In genomic region chr7:44325811-44326241, GRCh38 we compare ENCODE assay signal across 9 cellular contexts. TPM values are rescaled to one million over a fixed set of nuclear protein-coding genes. Genes with fewer than 3 reads are reported as not detected.
DNase-seq lines count a peak whose midpoint lies in the region; ATAC-seq and TF ChIP-seq lines count a peak whose summit lies in the region.
"Had no signal": no experiment of that assay in that cellular context is flagged by ENCODE, and none has a peak within 500 bp of the region (broad histone marks: within the 10 kb centered on the region; RNA-seq: fewer than 3 reads in every experiment).

No MANE protein-coding gene starts in this region.

- H3K27me3 Mint-ChIP-seq in activated T-cell treated with anti-CD3 and anti-CD28 coated beads, Interleukin-2, amount 50 U/mL, for 4 hours (ENCODE audit: low read depth), result peaks cover 39% of the 10 kb centered on the region

- CTCF ChIA-PET in SK-N-SH (lab: Yijun Ruan, JAX), result interaction anchor here (1.4 kb wide), 1 partner anchor 112 kb away, joined by 4 read pairs; no protein-coding TSS in a partner anchor

- H4K20me1 ChIP-seq in SK-N-SH (ENCODE audit: insufficient read depth), result no peaks in the 10 kb centered on the region

- no peak for TF ChIP-seq POLR2A in thyroid gland (IDR thresholded peaks at IDR 0.05)

- H3K4me1 Mint-ChIP-seq in activated T-cell treated with anti-CD3 and anti-CD28 coated beads, Interleukin-2, amount 50 U/mL, for 4 hours (ENCODE audit: low read depth), result peaks cover 9% of the 10 kb centered on the region

- H3K36me3 ChIP-seq in SK-N-SH (replicated peaks in 1 of 2; ENCODE audit: control insufficient read depth in 1 of 2, insufficient read depth in 2 of 2, low read length in 1 of 2) (no peaks in the 10 kb centered on the region), right atrium auricular region (no peaks in the 10 kb centered on the region), thyroid gland (no peaks in the 10 kb centered on the region)

- H3K9me3 Mint-ChIP-seq in activated T-cell treated with anti-CD3 and anti-CD28 coated beads, Interleukin-2, amount 50 U/mL, for 4 hours, result no peaks in the 10 kb centered on the region

- H3K4me1 ChIP-seq in SK-N-SH (ENCODE audit: control insufficient read depth in 1 of 2, insufficient read depth in 2 of 2, low read depth in 1 of 2, low read length in 1 of 2) (peaks cover 0 to 31% of the 10 kb centered on the region in 2 experiments; a peak in 1 of 4 replicates), right atrium auricular region (peaks cover 0 to 31% of the 10 kb centered on the region in 2 donors), thyroid gland (peaks cover 23 to 34% of the 10 kb centered on the region in 2 donors)

- H3K9me3 ChIP-seq in SK-N-SH (no peaks in the 10 kb centered on the region), right atrium auricular region (no peaks in the 10 kb centered on the region), thyroid gland (no peaks in the 10 kb centered on the region)

- H3K4me3 ChIP-seq in SK-N-SH (ENCODE audit: low read depth in 2 of 2, low read length in 1 of 2), result peak overlapping the region in 1 of 2 experiments; percentile 51; a peak in 2 of 4 replicates
- peak overlapping the region; percentile 30 to 43 for H3K4me3 ChIP-seq in right atrium auricular region
- H3K4me3 ChIP-seq in thyroid gland (replicated peaks in 1 of 3), result peak overlapping the region in 1 of 3 donors; percentile 28

- no peaks in the 10 kb centered on the region for H3K36me3 Mint-ChIP-seq in activated T-cell treated with anti-CD3 and anti-CD28 coated beads, Interleukin-2, amount 50 U/mL, for 4 hours (ENCODE audit: insufficient read depth)

- H3K79me2 ChIP-seq in SK-N-SH (ENCODE audit: insufficient read depth), result no peaks in the 10 kb centered on the region

- DNase-seq in activated T-cell treated with anti-CD3 and anti-CD28 coated beads, Interleukin-2, amount 50 U/mL, for 4 hours, result no peak
- DNase-seq in activated T-cell treated with anti-CD3 and anti-CD28 coated beads for 4 hours (no peak), SK-N-SH (peak; percentile 89), right atrium auricular region (ENCODE audit: low spot score) (no peak), thyroid gland (peak; percentile 44 to 46), 8988T (no peak)
- DNase-seq in stimulated activated CD4-positive, alpha-beta T cell treated with anti-CD3 and anti-CD28 coated beads, Interleukin-1b, Interleukin-23, amount 100 ng/mL, for 48 hours, result no peak
- DNase-seq: activated CD4-positive, alpha-beta T cell treated with anti-CD3 and anti-CD28 coated beads, Interleukin-2, amount 50 U/mL, for 1 hour had no signal

- peak overlapping the region; percentile 79 for H3K4me3 Mint-ChIP-seq in activated T-cell treated with anti-CD3 and anti-CD28 coated beads, Interleukin-2, amount 50 U/mL, for 4 hours

- no peak overlapping the region for H3K4me2 ChIP-seq in SK-N-SH

- TF ChIP-seq CTCF in SK-N-SH (IDR thresholded peaks at IDR 0.05) (no peak), right atrium auricular region (IDR thresholded peaks at IDR 0.05) (no peak), thyroid gland (IDR thresholded peaks at IDR 0.05) (peak in 1 of 6 experiments; percentile 16)

- POLR2A ChIA-PET in SK-N-SH (lab: Yijun Ruan, JAX), result no interaction called here

- TF ChIP-seq EP300 in SK-N-SH (IDR thresholded peaks at IDR 0.05; ENCODE audit: borderline replicate concordance in 1 of 2, low read depth in 1 of 2, low read length in 1 of 2), result no peak

- TF ChIP-seq RAD21 in SK-N-SH (IDR thresholded peaks at IDR 0.05; ENCODE audit: low read length), result peak; percentile 55

- H3K9ac ChIP-seq in SK-N-SH, result no peak overlapping the region

- no peak overlapping the region for H2AFZ ChIP-seq in SK-N-SH (ENCODE audit: low read depth)

- peak in 1 of 2 donors; percentile 16 for ATAC-seq in activated T-cell treated with anti-CD3 and anti-CD28 coated beads, Interleukin-2, amount 50 U/mL, for 4 hours
- no peak for ATAC-seq in GM21737 (IDR thresholded peaks at IDR 0.05; ENCODE audit: unreplicated experiment)

- H3K27ac ChIP-seq in SK-N-SH (ENCODE audit: low read depth in 2 of 2, low read length in 1 of 2) (no peak overlapping the region), right atrium auricular region (peak overlapping the region; percentile 74 to 80), thyroid gland (no peak overlapping the region)

- H3K27me3 ChIP-seq in SK-N-SH (ENCODE audit: insufficient read depth), result peaks cover 36% of the 10 kb centered on the region
- no peaks in the 10 kb centered on the region for H3K27me3 ChIP-seq in right atrium auricular region
- H3K27me3 ChIP-seq in thyroid gland, result no peaks in the 10 kb centered on the region

- intact Hi-C loops in thyroid gland (cut with DNase I), result no loop called here

- H3F3A ChIP-seq in SK-N-SH (replicated peaks; ENCODE audit: insufficient read depth), result no peaks in the 10 kb centered on the region

- WGBS in SK-N-SH (ENCODE audit: low lambda C conversion rate), result 7% methylated on average over 22 of the region's 23 CpGs
- WGBS in thyroid gland, 2 donors, result 5 to 6% methylated on average over 3 to 5 of the region's 23 CpGs

- H3K9me2 ChIP-seq in SK-N-SH, result no peaks in the 10 kb centered on the region

TF ChIP-seq in SK-N-SH, 30 proteins besides CTCF, POLR2A, EP300 and RAD21:
- TF ChIP-seq JUND (IDR thresholded peaks at IDR 0.05), result no peak
- peak; percentile 73; the same call in 1 of the 2 replicates for TF ChIP-seq MXI1 (IDR thresholded peaks at IDR 0.05; ENCODE audit: low read depth, low read length)
- no peak for TF ChIP-seq FOXM1 (IDR thresholded peaks at IDR 0.05; ENCODE audit: low read depth)
- TF ChIP-seq USF1 (IDR thresholded peaks at IDR 0.05; ENCODE audit: borderline replicate concordance, low read depth), result no peak
- 0 out of 2 replicates have a peak, but pooled peaks have one; percentile 27 for TF ChIP-seq FOXJ3 (CRISPR knock-in tag; IDR thresholded peaks at IDR 0.05)
- no peak for TF ChIP-seq TEAD4 (IDR thresholded peaks at IDR 0.05; ENCODE audit: borderline replicate concordance, insufficient read depth)

RNA-seq across cellular contexts. Expression of gene CAMK2B, which starts 0.4 kb away (rescaled TPM):
- total RNA-seq in activated T-cell treated with anti-CD3 and anti-CD28 coated beads, Interleukin-2, amount 50 U/mL, for 4 hours, result 1 to 10 TPM in 2 of 3 donors, under 1 TPM in 1; 0.33 to 1.8 (median 1.6) TPM
- polyA plus RNA-seq in SK-N-SH (2012; rRNA removed), result 0.10 and 0.20 TPM in 2 replicates
- 0.13 and 0.17 TPM in 2 replicates for polyA plus RNA-seq in SK-N-SH (2012; cell fraction: cytosol; rRNA removed)
- polyA plus RNA-seq in SK-N-SH (2012; cell fraction: nucleus; rRNA removed), result 0.15 and 0.19 TPM in 2 replicates
- 10 to 100 TPM; 79.9 to 84.7 TPM for total RNA-seq in right atrium auricular region
- 10 to 100 TPM in 3 of 4 donors, 1 to 10 TPM in 1; 7.0 to 19.3 (median 18.5) TPM for total RNA-seq in thyroid gland

Comparison
In these comparisons a context has a peak if more than half of its experiments do, and no peak if none do; other contexts are left out.
1. DNase-seq: peak in SK-N-SH (single experiment) and thyroid gland (2 of 2); none in activated T-cell treated with anti-CD3 and anti-CD28 coated beads, Interleukin-2, amount 50 U/mL, for 4 hours (single experiment), activated T-cell treated with anti-CD3 and anti-CD28 coated beads for 4 hours (single experiment), right atrium auricular region (single experiment), 8988T (single experiment) and stimulated activated CD4-positive, alpha-beta T cell treated with anti-CD3 and anti-CD28 coated beads, Interleukin-1b, Interleukin-23, amount 100 ng/mL, for 48 hours (single experiment).
2. H3K27ac ChIP-seq: peak in right atrium auricular region (2 of 2); none in SK-N-SH (0 of 2) and thyroid gland (0 of 3).